ENCODE assay signal across 17 cellular contexts in genomic region chr4:161937596-161937995, GRCh38.
"Had no signal": no experiment of that assay in that cellular context is flagged by ENCODE, and none has a peak within 500 bp of the region (broad histone marks: within the 10 kb centered on the region; RNA-seq: fewer than 3 reads in every experiment).

No MANE protein-coding gene starts in this region.

- H3K27me3 Mint-ChIP-seq: activated CD4-positive, alpha-beta T cell treated with anti-CD3 and anti-CD28 coated beads, Interleukin-2, amount 10 ng/mL, durations not matched to agents 7 days and 5 days; stimulated activated naive CD8-positive, alpha-beta T cell treated with anti-CD3 and anti-CD28 coated beads, Interleukin-15, amount 100 ng/mL, for 72 hours had no signal

- H3K27ac ChIP-seq: heart right ventricle, pancreas, testis had no signal

- DNase-seq: activated CD4-positive, alpha-beta T cell treated with anti-CD3 and anti-CD28 coated beads, Interleukin-2, amount 10 ng/mL, durations not matched to agents 7 days and 5 days; activated CD8-positive, alpha-beta memory T cell treated with anti-CD3 and anti-CD28 coated beads for 24 hours; activated naive CD4-positive, alpha-beta T cell treated with anti-CD3 and anti-CD28 coated beads, Interleukin-2, amount 50 U/mL, for 16 hours; activated T-cell treated with anti-CD3 and anti-CD28 coated beads for 4 hours; foreskin melanocyte; heart right ventricle; kidney; pancreas; stimulated activated CD4-positive, alpha-beta T cell treated with anti-CD3 and anti-CD28 coated beads, Interleukin-15, amount 100 ng/mL, for 24 hours; stimulated activated CD4-positive, alpha-beta T cell treated with anti-CD3 and anti-CD28 coated beads, Interleukin-4, amount 100 ng/mL, for 4 hours; stimulated activated naive CD8-positive, alpha-beta T cell treated with anti-CD3 and anti-CD28 coated beads, Interleukin-15, amount 100 ng/mL, for 72 hours; testis had no signal

- H3K27ac Mint-ChIP-seq: activated CD4-positive, alpha-beta T cell treated with anti-CD3 and anti-CD28 coated beads, Interleukin-2, amount 10 ng/mL, durations not matched to agents 7 days and 5 days; mesothelial cell of epicardium; stimulated activated naive CD8-positive, alpha-beta T cell treated with anti-CD3 and anti-CD28 coated beads, Interleukin-15, amount 100 ng/mL, for 72 hours; T-helper 1 cell treated with Interleukin-12 subunit alpha and Interleukin-12 subunit beta and Interleukin-4 antibody, amounts not matched to agents 30 μg/mL and 1 μg/mL, for 36 hours; WTC11 had no signal

- H3K4me1 Mint-ChIP-seq: activated CD4-positive, alpha-beta T cell treated with anti-CD3 and anti-CD28 coated beads, Interleukin-2, amount 10 ng/mL, durations not matched to agents 7 days and 5 days; neural crest cell; stimulated activated naive CD8-positive, alpha-beta T cell treated with anti-CD3 and anti-CD28 coated beads, Interleukin-15, amount 100 ng/mL, for 72 hours had no signal

- FAIRE-seq: endometrium, pancreas had no signal

- H3K36me3 ChIP-seq: heart right ventricle, pancreas had no signal

- H3K9me3 Mint-ChIP-seq: activated CD4-positive, alpha-beta T cell treated with anti-CD3 and anti-CD28 coated beads, Interleukin-2, amount 10 ng/mL, durations not matched to agents 7 days and 5 days; T-helper 1 cell treated with Interleukin-12 subunit alpha and Interleukin-12 subunit beta and Interleukin-4 antibody, amounts not matched to agents 30 μg/mL and 1 μg/mL, for 36 hours had no signal

- H3K4me3 ChIP-seq: heart right ventricle, pancreas, testis had no signal

- H3K27me3 ChIP-seq: heart right ventricle, pancreas, testis had no signal

- H3K4me1 ChIP-seq: heart right ventricle, pancreas, testis had no signal

- H3K36me3 Mint-ChIP-seq: mesothelial cell of epicardium, WTC11 had no signal

- H3K9me3 ChIP-seq: pancreas, testis had no signal

- ATAC-seq: heart right ventricle; pancreas; stimulated activated naive CD8-positive, alpha-beta T cell treated with anti-CD3 and anti-CD28 coated beads, Interleukin-15, amount 100 ng/mL, for 72 hours; WTC11 had no signal

- H3K4me3 Mint-ChIP-seq: activated CD4-positive, alpha-beta T cell treated with anti-CD3 and anti-CD28 coated beads, Interleukin-2, amount 10 ng/mL, durations not matched to agents 7 days and 5 days; mesothelial cell of epicardium; neural crest cell; stimulated activated naive CD8-positive, alpha-beta T cell treated with anti-CD3 and anti-CD28 coated beads, Interleukin-15, amount 100 ng/mL, for 72 hours; T-helper 1 cell treated with Interleukin-12 subunit alpha and Interleukin-12 subunit beta and Interleukin-4 antibody, amounts not matched to agents 30 μg/mL and 1 μg/mL, for 36 hours; WTC11 had no signal
